ENCODE assay signal across 8 cellular contexts in genomic region chr6:56314683-56315523, GRCh38.
A peak's percentile ranks its signal among the peaks of the same experiment; 100 is the strongest.
DNase-seq lines count a peak whose midpoint lies in the region; ATAC-seq and TF ChIP-seq lines count a peak whose summit lies in the region.

No MANE protein-coding gene starts in this region.

- POLR2A ChIA-PET in T-cell (lab: Charles Lee) = no interaction called here

- TF ChIP-seq CTCF in foreskin keratinocyte (conservative IDR thresholded peaks at IDR 0.05) = peak; percentile 90
- TF ChIP-seq CTCF in tibial artery (IDR thresholded peaks at IDR 0.05) = peak; percentile 54 to 59

- H3K27ac Mint-ChIP-seq in T-cell = no peak overlapping the region

- DNase-seq in stimulated activated CD4-positive, alpha-beta T cell treated with anti-CD3 and anti-CD28 coated beads, Interleukin-2, amount 100 ng/mL, for 48 hours = peak; percentile 3 to 10
- no peak for DNase-seq in stimulated activated CD4-positive, alpha-beta T cell treated with anti-CD3 and anti-CD28 coated beads, Interleukin-4, amount 100 ng/mL, for 4 hours
- peak; percentile 37 for DNase-seq in SHP77 treated with DMSO at 0.1 percent for 48 hours (lab: John Stamatoyannopoulos, UW)
- peak in 1 of 2 donors; percentile 42 for DNase-seq in foreskin keratinocyte
- DNase-seq in tibial artery = no peak
- DNase-seq in T-cell = no peak

- no peaks in the 10 kb centered on the region for H3K36me3 Mint-ChIP-seq in T-cell

- H3K27me3 Mint-ChIP-seq in T-cell = peaks cover 0 to 2% of the 10 kb centered on the region in 2 donors

- CTCF ChIA-PET in T-cell (lab: Charles Lee) = interaction anchor here in 1 of 2 donors (1.0 kb wide), 1 partner anchor 19 kb away, joined by 3 read pairs; no protein-coding TSS in a partner anchor

- H3K4me1 Mint-ChIP-seq in T-cell = no peaks in the 10 kb centered on the region

- H3K4me1 ChIP-seq in foreskin keratinocyte (peaks cover 5% of the 10 kb centered on the region), tibial artery (no peaks in the 10 kb centered on the region)

- H3K27me3 ChIP-seq in foreskin keratinocyte (peaks cover 3% of the 10 kb centered on the region), tibial artery (no peaks in the 10 kb centered on the region)

- ATAC-seq in HG03565 (IDR thresholded peaks at IDR 0.05; ENCODE audit: unreplicated experiment) (peak; percentile 64), foreskin keratinocyte (peak; percentile 46), T-cell (replicated peaks in 1 of 4) (no peak), GM19455 (IDR thresholded peaks at IDR 0.05; ENCODE audit: unreplicated experiment) (no peak)

- H3K4me3 ChIP-seq in tibial artery = no peak overlapping the region

- H3K27ac ChIP-seq in foreskin keratinocyte (no peak overlapping the region), tibial artery (no peak overlapping the region)

- no peaks in the 10 kb centered on the region for H3K9me3 ChIP-seq in tibial artery

- intact Hi-C loops in tibial artery (cut with DNase I; ENCODE audit: low total_unique reads) = no loop called here

- H3K4me3 Mint-ChIP-seq in T-cell = no peak overlapping the region

- H3K9me3 Mint-ChIP-seq in T-cell = no peaks in the 10 kb centered on the region

- H3K36me3 ChIP-seq in tibial artery = no peaks in the 10 kb centered on the region

Comparison
In these comparisons a context has a peak if more than half of its experiments do, and no peak if none do; other contexts are left out.
1. DNase-seq: peak in stimulated activated CD4-positive, alpha-beta T cell treated with anti-CD3 and anti-CD28 coated beads, Interleukin-2, amount 100 ng/mL, for 48 hours (2 of 2) and SHP77 treated with DMSO at 0.1 percent for 48 hours (single experiment); none in stimulated activated CD4-positive, alpha-beta T cell treated with anti-CD3 and anti-CD28 coated beads, Interleukin-4, amount 100 ng/mL, for 4 hours (0 of 2), tibial artery (0 of 2) and T-cell (0 of 34).
2. ATAC-seq: peak in HG03565 (single experiment) and foreskin keratinocyte (single experiment); none in T-cell (0 of 4) and GM19455 (single experiment).